ENCODE assay signal across 26 cellular contexts in genomic region chr2:86512922-86513321, GRCh38.
"Had no signal": no experiment of that assay in that cellular context is flagged by ENCODE, and none has a peak within 500 bp of the region (broad histone marks: within the 10 kb centered on the region; RNA-seq: fewer than 3 reads in every experiment).

No MANE protein-coding gene starts in this region.

- H3K36me3 ChIP-seq: neural progenitor cell, uterus had no signal

- H3K27ac ChIP-seq: hepatocyte, left lung, lower lobe of right lung, neural progenitor cell, neutrophil, parathyroid adenoma, right atrium auricular region, right lobe of liver, spleen, tibial nerve, uterus had no signal

- H3K9me3 ChIP-seq: left lung, lower lobe of right lung, neutrophil, right atrium auricular region, right lobe of liver, spleen, tibial nerve, uterus had no signal

- H3K4me1 ChIP-seq: neural progenitor cell, parathyroid adenoma, right lobe of liver, tibial nerve, uterus had no signal

- H3K27me3 ChIP-seq: hepatocyte, left lung, neural progenitor cell, neutrophil, right atrium auricular region, right lobe of liver, spleen, tibial nerve, uterus had no signal

- DNase-seq: islet precursor cell; kidney glomerular epithelial cell; left cardiac atrium; left lung; lower lobe of right lung; mammary epithelial cell; mesenchymal stem cell; naive B cell; natural killer cell; nephron progenitor cell; occipital lobe; right lobe of liver; small intestine; spleen; stimulated activated CD4-positive, alpha-beta T cell treated with anti-CD3 and anti-CD28 coated beads, Interleukin-4, amount 100 ng/mL, for 24 hours; stimulated activated naive CD4-positive, alpha-beta T cell; stimulated activated naive CD8-positive, alpha-beta T cell treated with anti-CD3 and anti-CD28 coated beads, Interleukin-15, amount 100 ng/mL, for 72 hours; substantia nigra; uterus had no signal

- H3K4me3 ChIP-seq: hepatocyte, left lung, lower lobe of right lung, neural progenitor cell, right atrium auricular region, right lobe of liver, spleen, tibial nerve, uterus had no signal

- ATAC-seq: left cardiac atrium; natural killer cell; right lobe of liver; stimulated activated effector memory CD8-positive, alpha-beta T cell treated with anti-CD3 and anti-CD28 coated beads, Interleukin-12 subunit alpha, Interleukin-12 subunit beta, amount 100 ng/mL, for 72 hours; stimulated activated naive CD8-positive, alpha-beta T cell treated with anti-CD3 and anti-CD28 coated beads, Interleukin-15, amount 100 ng/mL, for 72 hours had no signal

- H3K9ac ChIP-seq: neural progenitor cell, parathyroid adenoma had no signal
